In the genomic region with DNA sequence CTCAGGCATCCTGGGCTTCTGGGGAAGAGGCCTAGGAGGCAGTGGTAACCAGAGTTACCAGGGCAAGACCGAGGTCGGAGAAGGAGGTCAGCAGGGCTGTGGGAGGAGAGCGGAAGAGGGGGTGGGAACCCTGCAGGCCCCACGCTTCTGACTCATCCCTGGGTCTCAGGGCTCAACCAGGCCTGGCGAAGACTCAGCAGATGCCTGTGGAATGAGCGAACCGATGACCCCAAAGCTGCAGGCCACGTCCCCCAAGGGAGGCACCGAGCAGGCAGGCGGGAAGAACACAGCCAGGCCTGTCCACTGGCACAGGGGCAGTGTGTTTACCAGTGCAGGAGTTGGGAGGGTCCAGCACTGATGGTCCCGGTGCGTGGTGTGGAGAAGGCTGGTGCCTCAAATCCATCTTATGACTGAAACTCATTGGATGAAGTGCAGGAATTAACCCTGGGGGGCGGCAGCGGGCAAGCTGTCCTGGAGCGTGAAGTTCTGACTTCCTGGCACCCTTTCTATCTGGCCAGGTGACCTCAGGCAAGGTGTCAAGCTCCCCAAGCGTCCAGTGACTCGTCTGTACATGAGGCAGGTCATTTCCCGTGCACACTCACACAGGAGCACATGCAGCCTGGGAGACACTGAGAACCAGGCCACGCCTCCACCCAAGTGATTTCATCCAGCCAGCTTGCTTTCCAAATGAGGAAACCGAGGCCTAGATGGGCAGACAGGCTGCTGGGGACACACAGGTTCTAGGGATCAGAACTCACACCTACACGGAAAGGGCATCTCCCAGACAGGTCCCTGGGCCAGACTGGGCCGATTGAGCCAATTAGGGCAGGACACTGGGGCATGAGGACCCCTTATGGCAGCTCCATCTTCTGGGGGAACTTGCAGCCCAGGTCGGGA, we compare ENCODE assay signal across 1 cellular context.
TF ChIP-seq lines count a peak whose summit lies in the region.

No MANE protein-coding gene starts in this region.

TF ChIP-seq in HepG2, 621 proteins besides CTCF, POLR2A, EP300 and RAD21 (continued from another document):
- no peak for TF ChIP-seq ATF6 (CRISPR knock-in tag; conservative IDR thresholded peaks at IDR 0.05)
- no peak for TF ChIP-seq ZNF30 (CRISPR knock-in tag; IDR thresholded peaks at IDR 0.05)
- TF ChIP-seq ZBTB21 (CRISPR knock-in tag; IDR thresholded peaks at IDR 0.05) = no peak
- TF ChIP-seq ZNF878 (CRISPR knock-in tag; IDR thresholded peaks at IDR 0.05) = no peak
- TF ChIP-seq ZNF687 (CRISPR knock-in tag; IDR thresholded peaks at IDR 0.05) = peak; percentile 31
- TF ChIP-seq ZNF652 (CRISPR knock-in tag; IDR thresholded peaks at IDR 0.05; ENCODE audit: borderline replicate concordance, low read depth) = no peak
- TF ChIP-seq SPEN (CRISPR knock-in tag; IDR thresholded peaks at IDR 0.05; ENCODE audit: low read depth) = no peak
- no peak for TF ChIP-seq TBP (CRISPR knock-in tag; IDR thresholded peaks at IDR 0.05)
- TF ChIP-seq FOSL2 (CRISPR knock-in tag; IDR thresholded peaks at IDR 0.05) = peak; percentile 74; the same call in 1 of the 2 replicates
- TF ChIP-seq ZSCAN25 (CRISPR knock-in tag; IDR thresholded peaks at IDR 0.05) = peak; percentile 87
- TF ChIP-seq PTBP1 (IDR thresholded peaks at IDR 0.05; ENCODE audit: low read depth, low read length, poor library complexity, severe bottlenecking) = no peak
